15 cellular contexts compared by ENCODE assay signal in the genomic region with DNA sequence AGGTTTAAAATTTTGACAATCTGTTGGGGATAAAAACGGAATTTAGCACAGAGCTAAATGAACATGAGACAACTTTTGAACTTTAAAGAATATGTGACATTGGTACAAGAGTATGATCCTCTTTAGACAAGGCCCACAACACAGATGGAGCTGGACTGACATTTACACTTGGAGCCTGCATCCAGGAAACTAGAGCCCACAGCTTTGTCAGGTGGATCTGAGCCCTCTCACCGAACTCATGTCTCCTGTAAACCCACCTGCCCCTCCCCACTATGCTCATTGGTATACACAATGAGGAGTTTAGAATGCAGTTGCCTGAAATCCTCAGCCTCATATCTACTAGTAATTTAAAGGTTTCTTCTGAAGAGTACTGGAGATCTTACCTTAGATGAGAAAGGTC. TPM values are rescaled to one million over a fixed set of nuclear protein-coding genes. Genes with fewer than 3 reads are reported as not detected.
DNase-seq lines count a peak whose midpoint lies in the region; ATAC-seq, FAIRE-seq and TF ChIP-seq lines count a peak whose summit lies in the region.
"Had no signal": no experiment of that assay in that cellular context is flagged by ENCODE, and none has a peak within 500 bp of the region (broad histone marks: within the 10 kb centered on the region; RNA-seq: fewer than 3 reads in every experiment).

No MANE protein-coding gene starts in this region.

- H4K8ac ChIP-seq in mesenchymal stem cell (ENCODE audit: low read length), result no peak overlapping the region

- no peaks in the 10 kb centered on the region for H3K79me1 ChIP-seq in mesenchymal stem cell (replicated peaks; ENCODE audit: low read length, poor library complexity, severe bottlenecking)

- TF ChIP-seq POLR2A in HCT116 (IDR thresholded peaks at IDR 0.05; ENCODE audit: borderline replicate concordance, extremely low read depth, insufficient read depth, insufficient read length) (no peak), body of pancreas (IDR thresholded peaks at IDR 0.05) (no peak), stomach (IDR thresholded peaks at IDR 0.05) (no peak)

- DNase-seq in HCT116 (ENCODE audit: low read depth, low spot score), result no peak
- DNase-seq in body of pancreas, result no peak
- DNase-seq in mesenchymal stem cell, result no peak
- DNase-seq in stomach, result no peak
- no peak for DNase-seq in NCI-H2227 treated with DMSO at 0.1 percent for 48 hours (lab: John Stamatoyannopoulos, UW)
- DNase-seq in small intestine, result no peak
- DNase-seq: KG1, NCI-H1436 treated with DMSO at 0.1 percent for 48 hours, NCI-H2029 treated with DMSO at 0.1 percent for 48 hours, NCI-H2171 treated with DMSO at 0.1 percent for 48 hours, NCI-H774, SHP77 had no signal

- H3K79me2 ChIP-seq in HCT116 (ENCODE audit: insufficient read depth, low read length), result no peaks in the 10 kb centered on the region

- no peak overlapping the region for H4K91ac ChIP-seq in mesenchymal stem cell (ENCODE audit: low read length)

- no peak for FAIRE-seq in small intestine (lab: Jason Lieb, UNC)
- FAIRE-seq: H1 had no signal

- no peak overlapping the region for H3K14ac ChIP-seq in mesenchymal stem cell (ENCODE audit: low read length in 2 of 2)

- no peak overlapping the region for H3K9ac ChIP-seq in HCT116 (ENCODE audit: low read length)
- no peak overlapping the region for H3K9ac ChIP-seq in mesenchymal stem cell (ENCODE audit: low read length)

- TF ChIP-seq EP300 in stomach (IDR thresholded peaks at IDR 0.05), result no peak

- peak overlapping the region in 1 of 2 experiments; percentile 11 for H3K18ac ChIP-seq in mesenchymal stem cell (ENCODE audit: low read depth in 1 of 2, low read length in 2 of 2)

- no peak overlapping the region for H3K23ac ChIP-seq in mesenchymal stem cell (ENCODE audit: low read length in 2 of 2)

- intact Hi-C loops in HCT116 (cut with micrococcal nuclease) (no loop called here), body of pancreas (cut with DNase I) (no loop called here), stomach (cut with DNase I; ENCODE audit: low total_unique reads) (no loop called here)

- BruUV-seq in HCT116 (replicated peaks; lab: Mats Ljungman, UMichigan), result no TSS peak

- no peak overlapping the region for H2BK120ac ChIP-seq in mesenchymal stem cell (ENCODE audit: low read depth, low read length)

- TF ChIP-seq CTCF in HCT116 (IDR thresholded peaks at IDR 0.05 in 2 of 3, conservative IDR thresholded peaks at IDR 0.05 in 1 of 3; ENCODE audit: borderline replicate concordance in 1 of 3, insufficient read depth in 1 of 3, low read depth in 2 of 3, low read length in 2 of 3), result no peak
- no peak for TF ChIP-seq CTCF in body of pancreas (IDR thresholded peaks at IDR 0.05)
- TF ChIP-seq CTCF in stomach (IDR thresholded peaks at IDR 0.05), result no peak

- H2AFZ ChIP-seq in HCT116 (ENCODE audit: low read depth, low read length, poor library complexity, severe bottlenecking), result no peak overlapping the region
- H2AFZ ChIP-seq in mesenchymal stem cell (ENCODE audit: low read depth, low read length), result no peak overlapping the region

- no peak for TF ChIP-seq RAD21 in HCT116 (IDR thresholded peaks at IDR 0.05; ENCODE audit: low read depth)

- CTCF ChIA-PET in HCT116 (lab: Charles Lee), result interaction anchor here (1.5 kb wide), 1 partner anchor 23 kb away, joined by 3 read pairs; no protein-coding TSS in a partner anchor

- no peaks in the 10 kb centered on the region for H3K9me2 ChIP-seq in HCT116 (ENCODE audit: insufficient read depth)

- H3K4me3 ChIP-seq in HCT116 (replicated peaks in 1 of 2; ENCODE audit: low read depth in 1 of 2, low read length in 2 of 2), result no peak overlapping the region
- H3K4me3 ChIP-seq in body of pancreas, result no peak overlapping the region
- H3K4me3 ChIP-seq in mesenchymal stem cell (ENCODE audit: insufficient read depth in 1 of 2, low read depth in 1 of 2, low read length in 2 of 2), result no peak overlapping the region
- H3K4me3 ChIP-seq in stomach, result no peak overlapping the region
- no peak overlapping the region for H3K4me3 ChIP-seq in small intestine (ENCODE audit: low read depth in 1 of 2, low read length in 2 of 2)

- H4K20me1 ChIP-seq in HCT116 (ENCODE audit: insufficient read depth), result no peaks in the 10 kb centered on the region

- H3K4me1 ChIP-seq in HCT116 (ENCODE audit: control insufficient read depth in 1 of 2, insufficient read depth in 2 of 2, low read length in 2 of 2) (peaks cover 0 to 24% of the 10 kb centered on the region in 2 experiments; a peak in 2 of 4 replicates), body of pancreas (peaks cover 17% of the 10 kb centered on the region), mesenchymal stem cell (ENCODE audit: control insufficient read depth, insufficient read depth, low read depth, low read length) (peaks cover 11% of the 10 kb centered on the region), stomach (peaks cover 0 to 39% (median 9%) of the 10 kb centered on the region in 4 donors), small intestine (ENCODE audit: control insufficient read depth in 2 of 2, insufficient read depth in 1 of 2, low read depth in 1 of 2, low read length in 1 of 2) (peaks cover 5 to 6% of the 10 kb centered on the region in 2 donors)

- RAD21 ChIA-PET in HCT116 (lab: Charles Lee; ENCODE audit: low non-redundant PET in 1 of 2, low total read pairs in 2 of 2, uncharacterized antibody in 2 of 2, unreplicated experiment in 2 of 2), result no interaction called here

- POLR2A ChIA-PET in HCT116 (lab: Charles Lee), result no interaction called here

- H3K4me2 ChIP-seq in HCT116 (ENCODE audit: low read length) (0 out of 2 replicates have a peak overlapping the region, but pooled peaks have one; percentile 6), mesenchymal stem cell (ENCODE audit: low read length, poor library complexity, severe bottlenecking) (no peak overlapping the region)

- H2AK5ac ChIP-seq in mesenchymal stem cell (ENCODE audit: low read length, severe bottlenecking), result peak overlapping the region; percentile 98

- H3K27ac ChIP-seq in HCT116 (ENCODE audit: low read depth, low read length), result no peak overlapping the region
- H3K27ac ChIP-seq in body of pancreas, result peak overlapping the region in 3 of 4 donors; percentile 6 to 47 (median 39)
- H3K27ac ChIP-seq in mesenchymal stem cell (ENCODE audit: low read length, poor library complexity, severe bottlenecking), result peak overlapping the region; percentile 72
- peak overlapping the region in 3 of 5 donors; percentile 27 to 74 (median 35) for H3K27ac ChIP-seq in stomach
- peak overlapping the region in 1 of 2 donors; percentile 80 for H3K27ac ChIP-seq in small intestine (ENCODE audit: low read depth in 1 of 2, low read length in 1 of 2)
- H3K27ac ChIP-seq: C4-2B had no signal

- no peak overlapping the region for H2BK12ac ChIP-seq in mesenchymal stem cell (ENCODE audit: low read length in 2 of 2)

- ATAC-seq in HCT116, result no peak
- ATAC-seq in body of pancreas, result no peak
- no peak for ATAC-seq in GM18907 (IDR thresholded peaks at IDR 0.05; ENCODE audit: unreplicated experiment)

- no peaks in the 10 kb centered on the region for H3K27me3 ChIP-seq in HCT116 (ENCODE audit: insufficient read depth, low read length)
- no peaks in the 10 kb centered on the region for H3K27me3 ChIP-seq in body of pancreas
- no peaks in the 10 kb centered on the region for H3K27me3 ChIP-seq in mesenchymal stem cell (ENCODE audit: control insufficient read depth in 1 of 2, insufficient read depth in 1 of 2, low read length in 2 of 2)
- no peaks in the 10 kb centered on the region for H3K27me3 ChIP-seq in stomach
- no peaks in the 10 kb centered on the region for H3K27me3 ChIP-seq in small intestine (ENCODE audit: control insufficient read depth in 2 of 2, insufficient read depth in 2 of 2, low read length in 2 of 2)

- H3K9me3 ChIP-seq in HCT116 (ENCODE audit: control insufficient read depth in 1 of 2, insufficient read depth in 1 of 2, low read depth in 1 of 2, low read length in 2 of 2), result no peaks in the 10 kb centered on the region
- H3K9me3 ChIP-seq in body of pancreas, result no peaks in the 10 kb centered on the region
- no peaks in the 10 kb centered on the region for H3K9me3 ChIP-seq in mesenchymal stem cell (ENCODE audit: control insufficient read depth, low read length)
- H3K9me3 ChIP-seq in stomach, result no peaks in the 10 kb centered on the region
- no peaks in the 10 kb centered on the region for H3K9me3 ChIP-seq in small intestine (ENCODE audit: control insufficient read depth, low read depth)

- no peak overlapping the region for H3K4ac ChIP-seq in mesenchymal stem cell (ENCODE audit: low read depth in 1 of 2, low read length in 2 of 2)

- H2BK5ac ChIP-seq in mesenchymal stem cell (ENCODE audit: low read depth, low read length, poor library complexity, severe bottlenecking), result peak overlapping the region; percentile 90

- WGBS in body of pancreas, 2 donors, result 49 to 61% methylated on average over 2 of the region's 2 CpGs
- 100% methylated on average over 1 of the region's 2 CpGs for WGBS in mesenchymal stem cell
- WGBS in stomach, 5 donors, result 34 to 68% (median 54%) methylated on average over 2 of the region's 2 CpGs
- WGBS in small intestine, 3 donors, result 61 to 70% (median 69%) methylated on average over 2 of the region's 2 CpGs

- H2BK15ac ChIP-seq in mesenchymal stem cell (ENCODE audit: low read depth, poor library complexity, severe bottlenecking), result no peak overlapping the region

- H3K36me3 ChIP-seq in HCT116 (ENCODE audit: control insufficient read depth in 1 of 2, insufficient read depth in 2 of 2, low read length in 2 of 2) (peaks cover 2 to 7% of the 10 kb centered on the region in 2 experiments; a peak in 1 of 4 replicates), body of pancreas (replicated peaks in 1 of 2; ENCODE audit: insufficient read depth in 1 of 2, low read depth in 2 of 2) (no peaks in the 10 kb centered on the region), mesenchymal stem cell (ENCODE audit: control insufficient read depth in 1 of 2, insufficient read depth in 2 of 2, low read depth in 1 of 2, low read length in 2 of 2) (no peaks in the 10 kb centered on the region), stomach (peaks cover 0 to 26% (median 14%) of the 10 kb centered on the region in 4 donors), small intestine (ENCODE audit: control insufficient read depth in 2 of 2, insufficient read depth in 2 of 2, low read length in 2 of 2) (peaks cover 5 to 24% of the 10 kb centered on the region in 2 donors)

TF ChIP-seq in HCT116, 20 proteins besides CTCF, POLR2A, EP300 and RAD21 (continues in another document):
- TF ChIP-seq ELF1 (IDR thresholded peaks at IDR 0.05; ENCODE audit: borderline replicate concordance, low read depth), result no peak
- no peak for TF ChIP-seq CEBPB (IDR thresholded peaks at IDR 0.05; ENCODE audit: low read depth)
- TF ChIP-seq SP1 (IDR thresholded peaks at IDR 0.05; ENCODE audit: low read depth), result no peak
- no peak for TF ChIP-seq EZH2phosphoT487 (IDR thresholded peaks at IDR 0.05; ENCODE audit: borderline replicate concordance)
- no peak for TF ChIP-seq FOSL1 (IDR thresholded peaks at IDR 0.05; ENCODE audit: low read depth)
- no peak for TF ChIP-seq SRF (IDR thresholded peaks at IDR 0.05; ENCODE audit: low read depth)

RNA-seq across cellular contexts. Expression of gene ACAA2, which starts 22.1 kb away (rescaled TPM):
- total RNA-seq in HCT116 (2021; ENCODE audit: unreplicated experiment) (18.2 TPM), body of pancreas (10 to 100 TPM; 42.8 to 44.8 TPM), stomach (100 to 1,000 TPM in 1 of 5 donors, 10 to 100 TPM in 4; 25.6 to 122 (median 45.5) TPM)
- 14.7 and 17.2 TPM in 2 replicates for polyA plus RNA-seq in HCT116 (2012)
- 34.3 TPM for polyA plus RNA-seq in mesenchymal stem cell (2013, experiment 1 of 2)
- 35.9 TPM for polyA plus RNA-seq in mesenchymal stem cell (2013, experiment 2 of 2)
- polyA plus RNA-seq in stomach (10 to 100 TPM; 23.3 to 36.8 (median 35.3) TPM), small intestine (100 to 1,000 TPM; 117 to 397 (median 298) TPM)
